Comparison of ENCODE assay signal across 1 cellular context in the genomic region with DNA sequence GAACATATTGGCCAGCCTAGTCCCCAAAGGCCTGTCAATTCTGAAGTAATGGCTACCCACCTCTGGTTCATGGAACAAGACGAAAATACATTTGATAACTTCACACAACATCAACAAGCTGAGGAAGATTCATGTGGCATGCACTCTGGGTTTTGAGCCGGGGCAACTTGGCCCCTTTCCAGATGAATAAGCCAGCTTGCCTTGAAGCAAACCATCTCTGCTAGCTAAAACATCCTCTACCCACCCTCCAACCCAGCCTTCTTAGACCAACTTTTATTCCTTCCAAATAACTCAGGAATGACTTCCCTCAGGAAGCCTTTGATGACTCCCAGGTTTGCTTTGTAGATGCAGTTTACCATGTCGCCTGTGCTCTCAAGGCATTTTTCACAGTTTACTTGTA.
TF ChIP-seq lines count a peak whose summit lies in the region.

No MANE protein-coding gene starts in this region.

TF ChIP-seq in IMR-90, 13 proteins besides CTCF, POLR2A, EP300 and RAD21:
- TF ChIP-seq RCOR1 (IDR thresholded peaks at IDR 0.05; ENCODE audit: insufficient replicate concordance, low read length): no peak
- TF ChIP-seq, protein P1, sequence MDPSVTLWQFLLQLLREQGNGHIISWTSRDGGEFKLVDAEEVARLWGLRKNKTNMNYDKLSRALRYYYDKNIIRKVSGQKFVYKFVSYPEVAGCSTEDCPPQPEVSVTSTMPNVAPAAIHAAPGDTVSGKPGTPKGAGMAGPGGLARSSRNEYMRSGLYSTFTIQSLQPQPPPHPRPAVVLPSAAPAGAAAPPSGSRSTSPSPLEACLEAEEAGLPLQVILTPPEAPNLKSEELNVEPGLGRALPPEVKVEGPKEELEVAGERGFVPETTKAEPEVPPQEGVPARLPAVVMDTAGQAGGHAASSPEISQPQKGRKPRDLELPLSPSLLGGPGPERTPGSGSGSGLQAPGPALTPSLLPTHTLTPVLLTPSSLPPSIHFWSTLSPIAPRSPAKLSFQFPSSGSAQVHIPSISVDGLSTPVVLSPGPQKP (IDR thresholded peaks at IDR 0.05; ENCODE audit: borderline replicate concordance, low read depth, low read length): no peak
- TF ChIP-seq MAZ (IDR thresholded peaks at IDR 0.05; ENCODE audit: borderline replicate concordance, low read depth, low read length): no peak
- TF ChIP-seq NFE2L2 (IDR thresholded peaks at IDR 0.05; ENCODE audit: low read depth, low read length): no peak
- TF ChIP-seq BHLHE40 (IDR thresholded peaks at IDR 0.05; ENCODE audit: low read depth, low read length): no peak
